ENCODE assay signal across 10 cellular contexts in the genomic region with DNA sequence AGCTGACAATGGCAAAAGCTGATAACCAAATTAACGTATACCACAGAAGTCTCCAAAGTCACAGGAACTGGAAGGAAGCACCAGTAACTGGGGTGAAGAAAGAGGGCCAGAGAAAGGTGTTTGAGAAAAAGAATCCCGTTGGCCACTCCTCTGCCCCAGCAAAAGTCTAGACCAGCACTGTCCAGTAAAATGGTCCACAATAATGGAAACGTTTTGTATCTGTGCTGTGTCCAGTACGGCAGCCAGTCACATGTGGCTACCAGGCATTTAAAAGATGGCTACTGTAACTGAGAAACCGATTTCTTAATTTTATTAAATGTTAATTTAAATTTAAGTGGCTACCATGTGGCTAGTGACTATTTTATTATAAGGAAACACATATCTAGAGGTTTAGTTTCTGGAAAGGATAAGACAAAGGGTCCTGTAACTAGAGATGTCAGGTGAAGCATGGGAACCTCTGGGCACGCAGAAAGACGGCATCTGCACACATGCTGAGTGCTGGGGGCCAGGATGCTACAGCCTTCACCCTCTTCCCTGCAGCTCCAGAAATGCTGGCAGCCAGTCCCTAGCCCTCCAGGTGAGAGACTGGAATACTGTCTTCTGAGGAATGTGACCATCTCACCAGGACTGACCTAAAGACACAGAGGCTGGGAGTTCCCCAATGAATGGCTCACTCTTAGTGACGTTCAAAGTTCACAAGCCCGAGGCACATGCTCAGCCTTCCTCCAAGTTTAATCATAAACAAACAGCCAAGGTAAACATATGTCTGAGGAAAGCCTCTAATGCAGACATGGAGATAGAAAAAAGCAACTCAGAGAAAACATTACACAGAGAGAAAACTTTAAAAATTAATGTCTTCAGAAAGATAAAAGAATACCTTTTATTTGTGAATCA. TPM values are rescaled to one million over a fixed set of nuclear protein-coding genes. Genes with fewer than 3 reads are reported as not detected.
A peak's percentile ranks its signal among the peaks of the same experiment; 100 is the strongest.
DNase-seq lines count a peak whose midpoint lies in the region; ATAC-seq and TF ChIP-seq lines count a peak whose summit lies in the region.
"Had no signal": no experiment of that assay in that cellular context is flagged by ENCODE, and none has a peak within 500 bp of the region (broad histone marks: within the 10 kb centered on the region; RNA-seq: fewer than 3 reads in every experiment).

No MANE protein-coding gene starts in this region.

- ATAC-seq in GM21367 (IDR thresholded peaks at IDR 0.05; ENCODE audit: unreplicated experiment) (no peak), HG02981 (IDR thresholded peaks at IDR 0.05; ENCODE audit: unreplicated experiment) (no peak)

- H3K4me3 ChIP-seq in liver (ENCODE audit: low read depth in 1 of 3, low read length in 3 of 3) = no peak overlapping the region

- 56% methylated on average over 9 of the region's 9 CpGs for WGBS in liver

- H3K27me3 ChIP-seq in liver (ENCODE audit: control insufficient read depth in 4 of 4, insufficient read depth in 4 of 4, low read length in 3 of 4) = no peaks in the 10 kb centered on the region

- peak; percentile 43 to 52 for TF ChIP-seq RAD21 in liver (IDR thresholded peaks at IDR 0.05)

- H3K27ac ChIP-seq in liver (ENCODE audit: low read depth in 1 of 2, low read length in 2 of 2) = peak overlapping the region; percentile 51 to 68
- H3K27ac ChIP-seq: KMS-11 had no signal

- DNase-seq in A172 (ENCODE audit: low spot score) = peak; percentile 64
- peak; percentile 38 for DNase-seq in HuH-7.5 (ENCODE audit: low spot score)
- DNase-seq in T47D (ENCODE audit: low read depth in 1 of 2, low spot score in 1 of 2) = peak; percentile 23 to 76
- DNase-seq in stimulated activated CD4-positive, alpha-beta T cell treated with anti-CD3 and anti-CD28 coated beads, Interleukin-4, amount 100 ng/mL, for 4 hours = no peak
- no peak for DNase-seq in NCI-H1930 (lab: John Stamatoyannopoulos, UW)
- DNase-seq: aorta had no signal

- in situ Hi-C loops in T47D (cut with HindIII; ENCODE audit: low pct_unique_long_range_greater_than_20kb, low sequenced_read_pairs) = no loop called here

- TF ChIP-seq CTCF in liver (IDR thresholded peaks at IDR 0.05; ENCODE audit: low read depth, low read length, missing input control) = no peak

- H3K9ac ChIP-seq in liver (ENCODE audit: low read depth in 1 of 2, low read length in 2 of 2) = peak overlapping the region; percentile 6 to 26
- H3K9ac ChIP-seq: KMS-11 had no signal

- peaks cover 10 to 59% (median 42%) of the 10 kb centered on the region in 4 donors for H3K4me1 ChIP-seq in liver (ENCODE audit: control insufficient read depth in 4 of 4, insufficient read depth in 4 of 4, low read length in 3 of 4)

- H3K36me3 ChIP-seq in liver (ENCODE audit: control insufficient read depth in 4 of 4, insufficient read depth in 3 of 4, low read depth in 1 of 4, low read length in 3 of 4) = no peaks in the 10 kb centered on the region

- H3K9me3 ChIP-seq in liver (ENCODE audit: control insufficient read depth in 4 of 4, low read length in 3 of 4) = no peaks in the 10 kb centered on the region

TF ChIP-seq in liver, 16 proteins besides CTCF, POLR2A, EP300 and RAD21:
- peak; percentile 63 to 89 for TF ChIP-seq JUND (IDR thresholded peaks at IDR 0.05)
- peak; percentile 65 for TF ChIP-seq HNF4G (IDR thresholded peaks at IDR 0.05)
- TF ChIP-seq YY1 (IDR thresholded peaks at IDR 0.05) = peak; percentile 71
- peak; percentile 43 for TF ChIP-seq FOXA1 (IDR thresholded peaks at IDR 0.05)
- no peak for TF ChIP-seq NR2F2 (IDR thresholded peaks at IDR 0.05)
- TF ChIP-seq, protein P1, sequence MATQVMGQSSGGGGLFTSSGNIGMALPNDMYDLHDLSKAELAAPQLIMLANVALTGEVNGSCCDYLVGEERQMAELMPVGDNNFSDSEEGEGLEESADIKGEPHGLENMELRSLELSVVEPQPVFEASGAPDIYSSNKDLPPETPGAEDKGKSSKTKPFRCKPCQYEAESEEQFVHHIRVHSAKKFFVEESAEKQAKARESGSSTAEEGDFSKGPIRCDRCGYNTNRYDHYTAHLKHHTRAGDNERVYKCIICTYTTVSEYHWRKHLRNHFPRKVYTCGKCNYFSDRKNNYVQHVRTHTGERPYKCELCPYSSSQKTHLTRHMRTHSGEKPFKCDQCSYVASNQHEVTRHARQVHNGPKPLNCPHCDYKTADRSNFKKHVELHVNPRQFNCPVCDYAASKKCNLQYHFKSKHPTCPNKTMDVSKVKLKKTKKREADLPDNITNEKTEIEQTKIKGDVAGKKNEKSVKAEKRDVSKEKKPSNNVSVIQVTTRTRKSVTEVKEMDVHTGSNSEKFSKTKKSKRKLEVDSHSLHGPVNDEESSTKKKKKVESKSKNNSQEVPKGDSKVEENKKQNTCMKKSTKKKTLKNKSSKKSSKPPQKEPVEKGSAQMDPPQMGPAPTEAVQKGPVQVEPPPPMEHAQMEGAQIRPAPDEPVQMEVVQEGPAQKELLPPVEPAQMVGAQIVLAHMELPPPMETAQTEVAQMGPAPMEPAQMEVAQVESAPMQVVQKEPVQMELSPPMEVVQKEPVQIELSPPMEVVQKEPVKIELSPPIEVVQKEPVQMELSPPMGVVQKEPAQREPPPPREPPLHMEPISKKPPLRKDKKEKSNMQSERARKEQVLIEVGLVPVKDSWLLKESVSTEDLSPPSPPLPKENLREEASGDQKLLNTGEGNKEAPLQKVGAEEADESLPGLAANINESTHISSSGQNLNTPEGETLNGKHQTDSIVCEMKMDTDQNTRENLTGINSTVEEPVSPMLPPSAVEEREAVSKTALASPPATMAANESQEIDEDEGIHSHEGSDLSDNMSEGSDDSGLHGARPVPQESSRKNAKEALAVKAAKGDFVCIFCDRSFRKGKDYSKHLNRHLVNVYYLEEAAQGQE (IDR thresholded peaks at IDR 0.05) = no peak
- TF ChIP-seq HNF4A (conservative IDR thresholded peaks at IDR 0.05) = peak; percentile 87 to 92
- no peak for TF ChIP-seq EGR1 (IDR thresholded peaks at IDR 0.05; ENCODE audit: low read depth in 2 of 2)
- TF ChIP-seq FOXA2 (IDR thresholded peaks at IDR 0.05) = peak; percentile 76
- TF ChIP-seq TAF1 (conservative IDR thresholded peaks at IDR 0.05) = no peak
- TF ChIP-seq, protein P2, sequence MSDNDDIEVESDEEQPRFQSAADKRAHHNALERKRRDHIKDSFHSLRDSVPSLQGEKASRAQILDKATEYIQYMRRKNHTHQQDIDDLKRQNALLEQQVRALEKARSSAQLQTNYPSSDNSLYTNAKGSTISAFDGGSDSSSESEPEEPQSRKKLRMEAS (IDR thresholded peaks at IDR 0.05) = peak; percentile 84
- TF ChIP-seq, protein P3, sequence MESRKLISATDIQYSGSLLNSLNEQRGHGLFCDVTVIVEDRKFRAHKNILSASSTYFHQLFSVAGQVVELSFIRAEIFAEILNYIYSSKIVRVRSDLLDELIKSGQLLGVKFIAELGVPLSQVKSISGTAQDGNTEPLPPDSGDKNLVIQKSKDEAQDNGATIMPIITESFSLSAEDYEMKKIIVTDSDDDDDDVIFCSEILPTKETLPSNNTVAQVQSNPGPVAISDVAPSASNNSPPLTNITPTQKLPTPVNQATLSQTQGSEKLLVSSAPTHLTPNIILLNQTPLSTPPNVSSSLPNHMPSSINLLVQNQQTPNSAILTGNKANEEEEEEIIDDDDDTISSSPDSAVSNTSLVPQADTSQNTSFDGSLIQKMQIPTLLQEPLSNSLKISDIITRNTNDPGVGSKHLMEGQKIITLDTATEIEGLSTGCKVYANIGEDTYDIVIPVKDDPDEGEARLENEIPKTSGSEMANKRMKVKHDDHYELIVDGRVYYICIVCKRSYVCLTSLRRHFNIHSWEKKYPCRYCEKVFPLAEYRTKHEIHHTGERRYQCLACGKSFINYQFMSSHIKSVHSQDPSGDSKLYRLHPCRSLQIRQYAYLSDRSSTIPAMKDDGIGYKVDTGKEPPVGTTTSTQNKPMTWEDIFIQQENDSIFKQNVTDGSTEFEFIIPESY (IDR thresholded peaks at IDR 0.05) = peak; percentile 54
- TF ChIP-seq SP1 (IDR thresholded peaks at IDR 0.05) = peak; percentile 60
- peak; percentile 74 to 85 for TF ChIP-seq RXRA (IDR thresholded peaks at IDR 0.05)
- no peak for TF ChIP-seq GABPA (IDR thresholded peaks at IDR 0.05 in 1 of 2, conservative IDR thresholded peaks at IDR 0.05 in 1 of 2)
- no peak for TF ChIP-seq ATF3 (IDR thresholded peaks at IDR 0.05)

RNA-seq across cellular contexts. Expression of gene JAK1, which starts 50.7 kb away (rescaled TPM):
- 61.4 and 70.5 TPM in 2 replicates for total RNA-seq in A172 (2014; rRNA removed; shearing (Covaris generic))
- total RNA-seq in liver = 10 to 100 TPM; 43.3 to 68.6 TPM
- polyA plus RNA-seq in liver = 10 to 100 TPM; 24.1 to 25.6 TPM

Comparison
In these comparisons a context has a peak if more than half of its experiments do, and no peak if none do; other contexts are left out.
1. DNase-seq: peak in A172 (single experiment), HuH-7.5 (single experiment) and T47D (2 of 2); none in stimulated activated CD4-positive, alpha-beta T cell treated with anti-CD3 and anti-CD28 coated beads, Interleukin-4, amount 100 ng/mL, for 4 hours (0 of 2) and NCI-H1930 (0 of 2).